In the genomic region with DNA sequence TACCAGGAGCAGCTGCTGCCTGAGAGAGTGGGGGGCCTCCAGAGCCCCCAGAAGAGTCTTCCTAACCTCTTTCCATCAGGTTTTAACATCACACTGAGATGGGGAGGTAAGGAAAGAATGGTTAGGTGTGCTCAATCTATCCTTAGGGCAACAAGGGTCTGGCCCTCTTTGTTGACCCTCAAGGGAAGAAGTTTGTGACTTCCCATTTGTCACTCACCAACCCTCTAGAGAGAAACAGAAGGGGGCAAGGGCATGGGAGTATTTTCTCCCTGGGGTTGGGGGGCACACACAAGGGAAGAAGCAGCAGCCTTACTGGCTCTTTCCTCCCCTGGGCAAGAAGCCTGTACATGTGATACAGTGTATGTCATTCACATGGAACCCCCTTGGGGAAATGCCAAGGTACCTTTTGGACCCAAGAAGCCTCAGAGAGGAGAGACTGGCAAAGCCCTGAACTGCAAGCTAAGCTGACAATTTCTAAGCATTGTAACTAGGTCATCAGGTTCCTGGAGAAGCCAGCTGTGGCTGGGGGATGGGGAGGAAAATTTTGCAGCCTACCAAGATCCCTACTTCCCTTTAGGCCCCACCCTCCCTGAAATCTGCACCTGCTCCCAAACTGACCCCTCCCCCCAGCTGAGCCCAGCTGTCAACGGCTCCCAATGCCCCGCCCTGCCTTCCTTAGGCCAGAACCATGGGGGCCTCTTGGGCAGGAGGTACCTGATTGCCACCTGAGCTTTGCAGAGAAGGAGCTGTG, we compare ENCODE assay signal across 8 cellular contexts. TPM values are rescaled to one million over a fixed set of nuclear protein-coding genes. Genes with fewer than 3 reads are reported as not detected.
A peak's percentile ranks its signal among the peaks of the same experiment; 100 is the strongest.
DNase-seq lines count a peak whose midpoint lies in the region; ATAC-seq and TF ChIP-seq lines count a peak whose summit lies in the region.

No MANE protein-coding gene starts in this region.

- H3K27me3 Mint-ChIP-seq in Calu3 (ENCODE audit: unreplicated experiment) (no peaks in the 10 kb centered on the region), mesothelial cell of epicardium (ENCODE audit: low read depth) (no peaks in the 10 kb centered on the region)
- no peaks in the 10 kb centered on the region for H3K27me3 Mint-ChIP-seq in activated T-helper 2 cell treated with anti-CD3 and anti-CD28 coated beads, Interferon-gamma antibody, Interleukin-2, Interleukin-4, amounts not matched to agents 10 μg/mL and 5 μg/mL and 100 μg/mL, durations not matched to agents 14 hours and 24 hours and 36 hours (ENCODE audit: low read depth)

- no peak for TF ChIP-seq CTCF in Calu3 (IDR thresholded peaks at IDR 0.05; ENCODE audit: unreplicated experiment)
- no peak for TF ChIP-seq CTCF in mesothelial cell of epicardium (IDR thresholded peaks at IDR 0.05; ENCODE audit: unreplicated experiment)

- peaks cover 98% of the 10 kb centered on the region for H3K36me3 Mint-ChIP-seq in Calu3 (ENCODE audit: insufficient read depth, unreplicated experiment)
- H3K36me3 Mint-ChIP-seq in activated T-helper 2 cell treated with anti-CD3 and anti-CD28 coated beads, Interferon-gamma antibody, Interleukin-2, Interleukin-4, amounts not matched to agents 10 μg/mL and 5 μg/mL and 100 μg/mL, durations not matched to agents 14 hours and 24 hours and 36 hours (ENCODE audit: low read depth), result peaks cover 89% of the 10 kb centered on the region
- peaks cover 23% of the 10 kb centered on the region for H3K36me3 Mint-ChIP-seq in mesothelial cell of epicardium

- no peak for ATAC-seq in HG03469 (IDR thresholded peaks at IDR 0.05; ENCODE audit: unreplicated experiment)

- peaks cover 92% of the 10 kb centered on the region for H3K4me1 Mint-ChIP-seq in Calu3 (ENCODE audit: low read depth, unreplicated experiment)
- peaks cover 56% of the 10 kb centered on the region for H3K4me1 Mint-ChIP-seq in activated T-helper 2 cell treated with anti-CD3 and anti-CD28 coated beads, Interferon-gamma antibody, Interleukin-2, Interleukin-4, amounts not matched to agents 10 μg/mL and 5 μg/mL and 100 μg/mL, durations not matched to agents 14 hours and 24 hours and 36 hours (ENCODE audit: low read depth)
- peaks cover 38% of the 10 kb centered on the region for H3K4me1 Mint-ChIP-seq in mesothelial cell of epicardium

- intact Hi-C loops in Calu3 (cut with micrococcal nuclease; ENCODE audit: unreplicated experiment), result no loop called here
- intact Hi-C loops in activated T-helper 2 cell treated with anti-CD3 and anti-CD28 coated beads, Interferon-gamma antibody, Interleukin-2, Interleukin-4, amounts not matched to agents 10 μg/mL and 5 μg/mL and 100 μg/mL, durations not matched to agents 14 hours and 24 hours and 36 hours (cut with micrococcal nuclease), result no loop called here

- DNase-seq in Calu3 (peak; percentile 73), NCI-H187 (lab: John Stamatoyannopoulos, UW) (peak; percentile 93 to 94), mesothelial cell of epicardium (ENCODE audit: low spot score in 2 of 2, unreplicated experiment in 2 of 2) (no peak), NCI-H446 treated with DMSO at 0.1 percent for 48 hours (lab: John Stamatoyannopoulos, UW) (no peak)
- DNase-seq in activated T-helper 2 cell treated with anti-CD3 and anti-CD28 coated beads, Interferon-gamma antibody, Interleukin-2, Interleukin-4, amounts not matched to agents 10 μg/mL and 5 μg/mL and 100 μg/mL, durations not matched to agents 14 hours and 24 hours and 36 hours (ENCODE audit: low spot score), result no peak
- no peak for DNase-seq in stimulated activated CD4-positive, alpha-beta T cell treated with anti-CD3 and anti-CD28 coated beads, Interleukin-2, amount 100 ng/mL, for 48 hours
- DNase-seq in stimulated activated CD4-positive, alpha-beta T cell treated with anti-CD3 and anti-CD28 coated beads, Interleukin-15, amount 100 ng/mL, for 24 hours, result no peak

- H3K4me3 Mint-ChIP-seq in Calu3 (ENCODE audit: low read depth, unreplicated experiment) (peak overlapping the region; percentile 32), mesothelial cell of epicardium (no peak overlapping the region)
- H3K4me3 Mint-ChIP-seq in activated T-helper 2 cell treated with anti-CD3 and anti-CD28 coated beads, Interferon-gamma antibody, Interleukin-2, Interleukin-4, amounts not matched to agents 10 μg/mL and 5 μg/mL and 100 μg/mL, durations not matched to agents 14 hours and 24 hours and 36 hours (ENCODE audit: low read depth), result no peak overlapping the region

- BruUV-seq in Calu3 (replicated peaks; lab: Mats Ljungman, UMichigan), result no TSS peak

- CTCF ChIA-PET in Calu3 (lab: Charles Lee), result interaction anchor here (0.9 to 1.8 kb wide), 5 partner anchors 9 to 46 kb away, joined by 3 to 6 read pairs (median 5); a partner anchor contains a TSS

- peak overlapping the region; percentile 91 for H3K27ac Mint-ChIP-seq in Calu3 (ENCODE audit: unreplicated experiment)
- H3K27ac Mint-ChIP-seq in activated T-helper 2 cell treated with anti-CD3 and anti-CD28 coated beads, Interferon-gamma antibody, Interleukin-2, Interleukin-4, amounts not matched to agents 10 μg/mL and 5 μg/mL and 100 μg/mL, durations not matched to agents 14 hours and 24 hours and 36 hours, result peak overlapping the region; percentile 8
- H3K27ac Mint-ChIP-seq in mesothelial cell of epicardium, result peak overlapping the region; percentile 21

- H3K9me3 Mint-ChIP-seq in Calu3 (ENCODE audit: low read depth, unreplicated experiment) (no peaks in the 10 kb centered on the region), mesothelial cell of epicardium (no peaks in the 10 kb centered on the region)
- no peaks in the 10 kb centered on the region for H3K9me3 Mint-ChIP-seq in activated T-helper 2 cell treated with anti-CD3 and anti-CD28 coated beads, Interferon-gamma antibody, Interleukin-2, Interleukin-4, amounts not matched to agents 10 μg/mL and 5 μg/mL and 100 μg/mL, durations not matched to agents 14 hours and 24 hours and 36 hours

RNA-seq across cellular contexts. Expression of a gene that starts 14.5 kb away (rescaled TPM):
- total RNA-seq in Calu3 (2022), result 290 and 321 TPM in 2 replicates
- 313 and 326 TPM in 2 replicates for total RNA-seq in activated T-helper 2 cell treated with anti-CD3 and anti-CD28 coated beads, Interferon-gamma antibody, Interleukin-2, Interleukin-4, amounts not matched to agents 10 μg/mL and 5 μg/mL and 100 μg/mL, durations not matched to agents 14 hours and 24 hours and 36 hours
- total RNA-seq in mesothelial cell of epicardium, result 63.2 to 66.6 TPM (median 64.8 TPM) in 3 replicates

RNA-seq across cellular contexts. Expression of a gene that starts 30.9 kb away (rescaled TPM):
- 157 and 179 TPM in 2 replicates for total RNA-seq in Calu3 (2022)
- 82.8 and 83.0 TPM in 2 replicates for total RNA-seq in activated T-helper 2 cell treated with anti-CD3 and anti-CD28 coated beads, Interferon-gamma antibody, Interleukin-2, Interleukin-4, amounts not matched to agents 10 μg/mL and 5 μg/mL and 100 μg/mL, durations not matched to agents 14 hours and 24 hours and 36 hours
- total RNA-seq in mesothelial cell of epicardium, result 36.6 to 39.0 TPM (median 37.5 TPM) in 3 replicates

Comparison
In these comparisons a context has a peak if more than half of its experiments do, and no peak if none do; other contexts are left out.
1. DNase-seq: peak in Calu3 (single experiment) and NCI-H187 (2 of 2); none in activated T-helper 2 cell treated with anti-CD3 and anti-CD28 coated beads, Interferon-gamma antibody, Interleukin-2, Interleukin-4, amounts not matched to agents 10 μg/mL and 5 μg/mL and 100 μg/mL, durations not matched to agents 14 hours and 24 hours and 36 hours (single experiment), mesothelial cell of epicardium (0 of 2), stimulated activated CD4-positive, alpha-beta T cell treated with anti-CD3 and anti-CD28 coated beads, Interleukin-2, amount 100 ng/mL, for 48 hours (0 of 2), stimulated activated CD4-positive, alpha-beta T cell treated with anti-CD3 and anti-CD28 coated beads, Interleukin-15, amount 100 ng/mL, for 24 hours (single experiment) and NCI-H446 treated with DMSO at 0.1 percent for 48 hours (single experiment).
2. H3K27ac Mint-ChIP-seq: peak in every context shown above with its lines; median percentile 91 in Calu3; 21 in mesothelial cell of epicardium; 8 in activated T-helper 2 cell treated with anti-CD3 and anti-CD28 coated beads, Interferon-gamma antibody, Interleukin-2, Interleukin-4, amounts not matched to agents 10 μg/mL and 5 μg/mL and 100 μg/mL, durations not matched to agents 14 hours and 24 hours and 36 hours.